In genomic region chr12:90401185-90401584, GRCh38 we compare ENCODE assay signal across 9 cellular contexts.
"Had no signal": no experiment of that assay in that cellular context is flagged by ENCODE, and none has a peak within 500 bp of the region (broad histone marks: within the 10 kb centered on the region; RNA-seq: fewer than 3 reads in every experiment).

No MANE protein-coding gene starts in this region.

- H3K9me3 ChIP-seq: HAP-1 had no signal

- H3K4me3 ChIP-seq: HAP-1 had no signal

- DNase-seq: GOT3, H7, HFFc6, IMR-90, Kasumi-1, KBM-7 had no signal

- H3K4me1 ChIP-seq: HAP-1 had no signal

- ATAC-seq: HCT116 had no signal

- H3K27ac ChIP-seq: HL-60 had no signal

- H3K36me3 ChIP-seq: HAP-1 had no signal
